1 cellular context compared by ENCODE assay signal in the genomic region with DNA sequence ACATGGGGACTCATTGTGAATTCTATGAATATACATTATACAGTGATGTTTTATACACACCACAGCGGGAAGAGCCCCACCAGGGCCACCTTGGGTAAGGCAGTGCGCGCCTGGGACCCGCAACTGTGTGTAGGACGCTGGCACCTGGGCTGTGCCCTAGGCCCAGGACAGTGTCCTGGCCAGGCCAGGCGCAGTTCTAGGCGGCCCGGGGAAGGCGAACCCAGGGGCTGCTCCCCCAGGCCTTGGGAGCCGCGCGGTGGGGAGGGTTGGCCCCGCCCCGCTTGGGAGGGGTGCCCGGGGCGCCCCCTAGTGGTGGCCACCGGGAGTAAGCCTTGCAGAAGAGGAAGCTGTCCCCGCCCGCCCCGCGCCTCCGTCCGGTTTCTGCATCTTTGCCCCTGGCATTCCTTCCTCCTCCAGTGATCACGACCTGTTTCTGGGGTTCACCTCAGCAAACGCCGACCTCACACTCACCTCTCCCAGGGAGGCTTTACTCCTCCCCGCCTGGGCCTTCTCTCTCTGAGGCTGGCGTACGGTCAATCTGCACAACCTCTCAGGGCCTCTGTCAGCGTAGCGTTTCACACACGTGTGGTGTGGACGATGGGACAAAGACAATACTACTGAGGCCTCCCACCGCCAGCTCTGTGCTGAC.
TF ChIP-seq lines count a peak whose summit lies in the region.

No MANE protein-coding gene starts in this region.

TF ChIP-seq in HepG2, 621 proteins besides CTCF, POLR2A, EP300 and RAD21 (continued from another document and continues in another):
- peak; percentile 33; the same call in 1 of the 2 replicates for TF ChIP-seq RXRB (CRISPR knock-in tag; IDR thresholded peaks at IDR 0.05; ENCODE audit: borderline replicate concordance)
- TF ChIP-seq HIVEP1 (CRISPR knock-in tag; IDR thresholded peaks at IDR 0.05) = peak; percentile 61
- no peak for TF ChIP-seq ZMYM3 (CRISPR knock-in tag; IDR thresholded peaks at IDR 0.05)
- peak; percentile 8 for TF ChIP-seq U2AF1 (optimal IDR thresholded peaks at IDR 0.05; ENCODE audit: low read depth, low read length)
- no peak for TF ChIP-seq MAFG (CRISPR knock-in tag; IDR thresholded peaks at IDR 0.05)
- no peak for TF ChIP-seq ZNF780A (CRISPR knock-in tag; IDR thresholded peaks at IDR 0.05)
- TF ChIP-seq ZSCAN22 (CRISPR knock-in tag; IDR thresholded peaks at IDR 0.05) = no peak
- TF ChIP-seq SATB2 (CRISPR knock-in tag; IDR thresholded peaks at IDR 0.05) = no peak
- TF ChIP-seq ZNF619 (CRISPR knock-in tag; IDR thresholded peaks at IDR 0.05) = no peak
- 0 out of 2 replicates have a peak, but pooled peaks have one; percentile 68 for TF ChIP-seq RXRA (CRISPR knock-in tag; IDR thresholded peaks at IDR 0.05)
- no peak for TF ChIP-seq SMAD1 (CRISPR knock-in tag; IDR thresholded peaks at IDR 0.05; ENCODE audit: borderline replicate concordance, low read depth)
- TF ChIP-seq, protein P1, sequence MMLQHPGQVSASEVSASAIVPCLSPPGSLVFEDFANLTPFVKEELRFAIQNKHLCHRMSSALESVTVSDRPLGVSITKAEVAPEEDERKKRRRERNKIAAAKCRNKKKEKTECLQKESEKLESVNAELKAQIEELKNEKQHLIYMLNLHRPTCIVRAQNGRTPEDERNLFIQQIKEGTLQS (CRISPR knock-in tag; IDR thresholded peaks at IDR 0.05) = no peak
- TF ChIP-seq RBFOX2 (IDR thresholded peaks at IDR 0.05; ENCODE audit: low read depth, low read length) = peak; percentile 83
- TF ChIP-seq, protein P2, sequence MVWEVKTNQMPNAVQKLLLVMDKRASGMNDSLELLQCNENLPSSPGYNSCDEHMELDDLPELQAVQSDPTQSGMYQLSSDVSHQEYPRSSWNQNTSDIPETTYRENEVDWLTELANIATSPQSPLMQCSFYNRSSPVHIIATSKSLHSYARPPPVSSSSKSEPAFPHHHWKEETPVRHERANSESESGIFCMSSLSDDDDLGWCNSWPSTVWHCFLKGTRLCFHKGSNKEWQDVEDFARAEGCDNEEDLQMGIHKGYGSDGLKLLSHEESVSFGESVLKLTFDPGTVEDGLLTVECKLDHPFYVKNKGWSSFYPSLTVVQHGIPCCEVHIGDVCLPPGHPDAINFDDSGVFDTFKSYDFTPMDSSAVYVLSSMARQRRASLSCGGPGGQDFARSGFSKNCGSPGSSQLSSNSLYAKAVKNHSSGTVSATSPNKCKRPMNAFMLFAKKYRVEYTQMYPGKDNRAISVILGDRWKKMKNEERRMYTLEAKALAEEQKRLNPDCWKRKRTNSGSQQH (CRISPR knock-in tag; IDR thresholded peaks at IDR 0.05; ENCODE audit: low read depth) = 0 out of 2 replicates have a peak, but pooled peaks have one; percentile 50
- no peak for TF ChIP-seq ZNF720 (CRISPR knock-in tag; IDR thresholded peaks at IDR 0.05)
- 0 out of 2 replicates have a peak, but pooled peaks have one; percentile 27 for TF ChIP-seq ZNF513 (CRISPR knock-in tag; conservative IDR thresholded peaks at IDR 0.05)
- TF ChIP-seq, protein P3, sequence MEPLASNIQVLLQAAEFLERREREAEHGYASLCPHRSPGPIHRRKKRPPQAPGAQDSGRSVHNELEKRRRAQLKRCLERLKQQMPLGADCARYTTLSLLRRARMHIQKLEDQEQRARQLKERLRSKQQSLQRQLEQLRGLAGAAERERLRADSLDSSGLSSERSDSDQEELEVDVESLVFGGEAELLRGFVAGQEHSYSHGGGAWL (CRISPR knock-in tag; IDR thresholded peaks at IDR 0.05) = peak; percentile 59
- TF ChIP-seq HNF4A (CRISPR knock-in tag; IDR thresholded peaks at IDR 0.05) = 0 out of 2 replicates have a peak, but pooled peaks have one; percentile 28
- TF ChIP-seq TRIM22 (IDR thresholded peaks at IDR 0.05) = no peak
- TF ChIP-seq, protein P4, sequence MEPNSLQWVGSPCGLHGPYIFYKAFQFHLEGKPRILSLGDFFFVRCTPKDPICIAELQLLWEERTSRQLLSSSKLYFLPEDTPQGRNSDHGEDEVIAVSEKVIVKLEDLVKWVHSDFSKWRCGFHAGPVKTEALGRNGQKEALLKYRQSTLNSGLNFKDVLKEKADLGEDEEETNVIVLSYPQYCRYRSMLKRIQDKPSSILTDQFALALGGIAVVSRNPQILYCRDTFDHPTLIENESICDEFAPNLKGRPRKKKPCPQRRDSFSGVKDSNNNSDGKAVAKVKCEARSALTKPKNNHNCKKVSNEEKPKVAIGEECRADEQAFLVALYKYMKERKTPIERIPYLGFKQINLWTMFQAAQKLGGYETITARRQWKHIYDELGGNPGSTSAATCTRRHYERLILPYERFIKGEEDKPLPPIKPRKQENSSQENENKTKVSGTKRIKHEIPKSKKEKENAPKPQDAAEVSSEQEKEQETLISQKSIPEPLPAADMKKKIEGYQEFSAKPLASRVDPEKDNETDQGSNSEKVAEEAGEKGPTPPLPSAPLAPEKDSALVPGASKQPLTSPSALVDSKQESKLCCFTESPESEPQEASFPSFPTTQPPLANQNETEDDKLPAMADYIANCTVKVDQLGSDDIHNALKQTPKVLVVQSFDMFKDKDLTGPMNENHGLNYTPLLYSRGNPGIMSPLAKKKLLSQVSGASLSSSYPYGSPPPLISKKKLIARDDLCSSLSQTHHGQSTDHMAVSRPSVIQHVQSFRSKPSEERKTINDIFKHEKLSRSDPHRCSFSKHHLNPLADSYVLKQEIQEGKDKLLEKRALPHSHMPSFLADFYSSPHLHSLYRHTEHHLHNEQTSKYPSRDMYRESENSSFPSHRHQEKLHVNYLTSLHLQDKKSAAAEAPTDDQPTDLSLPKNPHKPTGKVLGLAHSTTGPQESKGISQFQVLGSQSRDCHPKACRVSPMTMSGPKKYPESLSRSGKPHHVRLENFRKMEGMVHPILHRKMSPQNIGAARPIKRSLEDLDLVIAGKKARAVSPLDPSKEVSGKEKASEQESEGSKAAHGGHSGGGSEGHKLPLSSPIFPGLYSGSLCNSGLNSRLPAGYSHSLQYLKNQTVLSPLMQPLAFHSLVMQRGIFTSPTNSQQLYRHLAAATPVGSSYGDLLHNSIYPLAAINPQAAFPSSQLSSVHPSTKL (CRISPR knock-in tag; IDR thresholded peaks at IDR 0.05) = peak; percentile 40; the same call in 1 of the 2 replicates
- TF ChIP-seq KDM3A (CRISPR knock-in tag; IDR thresholded peaks at IDR 0.05; ENCODE audit: low read depth) = peak; percentile 27; the same call in 1 of the 2 replicates
- TF ChIP-seq ZNF335 (CRISPR knock-in tag; IDR thresholded peaks at IDR 0.05) = no peak
- TF ChIP-seq PHF21A (CRISPR knock-in tag; IDR thresholded peaks at IDR 0.05) = peak; percentile 67; the same call in 1 of the 2 replicates
- peak; percentile 41; the same call in 1 of the 2 replicates for TF ChIP-seq POLR2AphosphoS5 (IDR thresholded peaks at IDR 0.05; ENCODE audit: low read depth, low read length)
- TF ChIP-seq ZNF124 (CRISPR knock-in tag; IDR thresholded peaks at IDR 0.05) = no peak
- no peak for TF ChIP-seq ZNF251 (CRISPR knock-in tag; IDR thresholded peaks at IDR 0.05)
- peak; percentile 84; the same call in 1 of the 2 replicates for TF ChIP-seq SNAPC5 (CRISPR knock-in tag; IDR thresholded peaks at IDR 0.05; ENCODE audit: borderline replicate concordance)
- TF ChIP-seq NR2F1 (CRISPR knock-in tag; IDR thresholded peaks at IDR 0.05) = no peak
- peak; percentile 36; the same call in 1 of the 2 replicates for TF ChIP-seq FOSL2 (CRISPR knock-in tag; IDR thresholded peaks at IDR 0.05)
- TF ChIP-seq KDM5A (IDR thresholded peaks at IDR 0.05; ENCODE audit: borderline replicate concordance, low read length) = no peak
- TF ChIP-seq CREBL2 (CRISPR knock-in tag; IDR thresholded peaks at IDR 0.05; ENCODE audit: borderline replicate concordance) = no peak
- peak; percentile 52; the same call in 1 of the 2 replicates for TF ChIP-seq SMYD3 (CRISPR knock-in tag; IDR thresholded peaks at IDR 0.05)
- TF ChIP-seq FOXK2 (IDR thresholded peaks at IDR 0.05) = no peak
- TF ChIP-seq ZNF530 (CRISPR knock-in tag; IDR thresholded peaks at IDR 0.05; ENCODE audit: low read depth) = no peak
- TF ChIP-seq NPAS2 (CRISPR knock-in tag; IDR thresholded peaks at IDR 0.05; ENCODE audit: borderline replicate concordance) = no peak
- peak; percentile 38; the same call in 1 of the 2 replicates for TF ChIP-seq ZNF749 (CRISPR knock-in tag; IDR thresholded peaks at IDR 0.05; ENCODE audit: borderline replicate concordance)
- no peak for TF ChIP-seq ZNF703 (CRISPR knock-in tag; IDR thresholded peaks at IDR 0.05; ENCODE audit: borderline replicate concordance)
- no peak for TF ChIP-seq SIX1 (CRISPR knock-in tag; IDR thresholded peaks at IDR 0.05; ENCODE audit: borderline replicate concordance)
- no peak for TF ChIP-seq ZNF207 (IDR thresholded peaks at IDR 0.05; ENCODE audit: borderline replicate concordance)
- TF ChIP-seq ZNF343 (CRISPR knock-in tag; IDR thresholded peaks at IDR 0.05) = no peak; the same call in 1 of the 2 replicates
- TF ChIP-seq ZSCAN31 (CRISPR knock-in tag; IDR thresholded peaks at IDR 0.05; ENCODE audit: low read depth) = 0 out of 2 replicates have a peak, but pooled peaks have one; percentile 6
- 0 out of 2 replicates have a peak, but pooled peaks have one; percentile 1 for TF ChIP-seq DZIP1 (CRISPR knock-in tag; IDR thresholded peaks at IDR 0.05)
- TF ChIP-seq HOXA7 (CRISPR knock-in tag; IDR thresholded peaks at IDR 0.05) = no peak
- no peak for TF ChIP-seq LBX2 (CRISPR knock-in tag; IDR thresholded peaks at IDR 0.05; ENCODE audit: borderline replicate concordance)
- peak; percentile 91; the same call in 1 of the 2 replicates for TF ChIP-seq NFKB2 (CRISPR knock-in tag; IDR thresholded peaks at IDR 0.05; ENCODE audit: borderline replicate concordance)
- TF ChIP-seq BCLAF1 (IDR thresholded peaks at IDR 0.05) = no peak
- no peak for TF ChIP-seq ZNF724P (CRISPR knock-in tag; IDR thresholded peaks at IDR 0.05; ENCODE audit: borderline replicate concordance)
- no peak for TF ChIP-seq ZNF816 (CRISPR knock-in tag; IDR thresholded peaks at IDR 0.05; ENCODE audit: borderline replicate concordance)
- TF ChIP-seq ZNF792 (CRISPR knock-in tag; IDR thresholded peaks at IDR 0.05) = 0 out of 2 replicates have a peak, but pooled peaks have one; percentile 11
